Comparison of ENCODE assay signal across 21 cellular contexts in genomic region chr13:24064258-24064860, GRCh38.
A peak's percentile ranks its signal among the peaks of the same experiment; 100 is the strongest.
DNase-seq lines count a peak whose midpoint lies in the region; TF ChIP-seq lines count a peak whose summit lies in the region.
"Had no signal": no experiment of that assay in that cellular context is flagged by ENCODE, and none has a peak within 500 bp of the region (broad histone marks: within the 10 kb centered on the region; RNA-seq: fewer than 3 reads in every experiment).

No MANE protein-coding gene starts in this region.

- peaks cover 2% of the 10 kb centered on the region for H3K36me3 Mint-ChIP-seq in neural progenitor cell
- H3K36me3 Mint-ChIP-seq: natural killer cell treated with Interleukin-12 subunit alpha and Interleukin-12 subunit beta and Interleukin-15 and Interleukin-18, amount 100 ng/mL, for 72 hours had no signal

- no peaks in the 10 kb centered on the region for H3K9me3 ChIP-seq in KOPT-K1 (ENCODE audit: insufficient read depth, low read length, poor library complexity, severe bottlenecking)
- H3K9me3 ChIP-seq in neural progenitor cell (ENCODE audit: low read depth) = no peaks in the 10 kb centered on the region
- H3K9me3 ChIP-seq: prostate gland had no signal

- H3K9ac ChIP-seq in neural progenitor cell = no peak overlapping the region

- H3K27ac ChIP-seq in KOPT-K1 (ENCODE audit: low read depth, low read length, poor library complexity, severe bottlenecking) (peak overlapping the region; percentile 65), cingulate gyrus (ENCODE audit: low read depth, low read length) (peak overlapping the region; percentile 42), neural progenitor cell (no peak overlapping the region)
- H3K27ac ChIP-seq: foreskin keratinocyte, prostate gland, SK-N-MC had no signal

- peak; percentile 20 for DNase-seq in CD1c-positive myeloid dendritic cell (ENCODE audit: extremely low spot score)
- DNase-seq in neural progenitor cell (ENCODE audit: low spot score) = no peak
- DNase-seq in GM03348 (ENCODE audit: low spot score) = no peak
- DNase-seq in cerebellar nuclear complex (lab: John Stamatoyannopoulos, UW) = no peak
- DNase-seq in SHP77 treated with DMSO at 0.1 percent for 48 hours (lab: John Stamatoyannopoulos, UW) = no peak
- no peak for DNase-seq in GOT3 (lab: John Stamatoyannopoulos, UW)
- DNase-seq: activated CD4-positive, alpha-beta T cell treated with anti-CD3 and anti-CD28 coated beads, Interleukin-2, amount 50 U/mL, for 48 hours; activated naive CD4-positive, alpha-beta T cell; aorta; effector CD4-positive, alpha-beta T cell; erythroblast; foreskin keratinocyte; H7; PC-3; stimulated activated CD4-positive, alpha-beta T cell treated with anti-CD3 and anti-CD28 coated beads, Interleukin-2, amount 100 ng/mL, for 48 hours had no signal

- no peak overlapping the region for H3K4me3 Mint-ChIP-seq in neural progenitor cell
- H3K4me3 Mint-ChIP-seq: natural killer cell treated with Interleukin-12 subunit alpha and Interleukin-12 subunit beta and Interleukin-15 and Interleukin-18, amount 100 ng/mL, for 72 hours had no signal

- no peaks in the 10 kb centered on the region for H3K9me3 Mint-ChIP-seq in neural progenitor cell
- H3K9me3 Mint-ChIP-seq: natural killer cell treated with Interleukin-12 subunit alpha and Interleukin-12 subunit beta and Interleukin-15 and Interleukin-18, amount 100 ng/mL, for 72 hours had no signal

- peak overlapping the region; percentile 58 for H3K27ac Mint-ChIP-seq in neural progenitor cell

- H3K79me2 ChIP-seq in neural progenitor cell (ENCODE audit: low read depth) = no peaks in the 10 kb centered on the region

- no peak overlapping the region for H3K4me3 ChIP-seq in neural progenitor cell
- H3K4me3 ChIP-seq: prostate gland, SK-N-MC, skin epidermis had no signal

- TF ChIP-seq CTCF in neural progenitor cell (IDR thresholded peaks at IDR 0.05) = no peak

- H3K27me3 ChIP-seq in neural progenitor cell = no peaks in the 10 kb centered on the region

- no peak overlapping the region for H3K4me2 ChIP-seq in neural progenitor cell

- H3K27me3 Mint-ChIP-seq in neural progenitor cell (ENCODE audit: insufficient read depth, low read depth) = peaks cover 4% of the 10 kb centered on the region

- H3K4me1 Mint-ChIP-seq in neural progenitor cell = peaks cover 32% of the 10 kb centered on the region

- H2AFZ ChIP-seq in neural progenitor cell (replicated peaks) = no peak overlapping the region

- H4K20me1 ChIP-seq in neural progenitor cell (ENCODE audit: low read depth) = no peaks in the 10 kb centered on the region

- H3K36me3 ChIP-seq in KOPT-K1 (ENCODE audit: insufficient read depth, low read length) (no peaks in the 10 kb centered on the region), neural progenitor cell (no peaks in the 10 kb centered on the region)
- H3K36me3 ChIP-seq: prostate gland had no signal

- H3F3A ChIP-seq in neural progenitor cell (ENCODE audit: low read depth) = peaks cover 16% of the 10 kb centered on the region

- peaks cover 20% of the 10 kb centered on the region for H3K4me1 ChIP-seq in neural progenitor cell
- H3K4me1 ChIP-seq: foreskin keratinocyte, prostate gland had no signal
